Comparison of ENCODE assay signal across 27 cellular contexts in genomic region chr17:74863420-74864296, GRCh38. TPM values are rescaled to one million over a fixed set of nuclear protein-coding genes. Genes with fewer than 3 reads are reported as not detected.
DNase-seq lines count a peak whose midpoint lies in the region; ATAC-seq, FAIRE-seq and TF ChIP-seq lines count a peak whose summit lies in the region.
"Had no signal": no experiment of that assay in that cellular context is flagged by ENCODE, and none has a peak within 500 bp of the region (broad histone marks: within the 10 kb centered on the region; RNA-seq: fewer than 3 reads in every experiment).

No MANE protein-coding gene starts in this region.

- BruUV-seq in HepG2 (replicated peaks; lab: Mats Ljungman, UMichigan): TSS peak; percentile 51

- no peak overlapping the region for H3K9ac ChIP-seq in HepG2 (ENCODE audit: insufficient read depth, low read depth, low read length)

- H3K4me1 ChIP-seq in HepG2 (ENCODE audit: insufficient read depth, low read length) (peaks cover 45% of the 10 kb centered on the region), right lobe of liver (peaks cover 0 to 7% (median 2%) of the 10 kb centered on the region in 4 donors)

- no peak for TF ChIP-seq EP300 in HepG2 (IDR thresholded peaks at IDR 0.05; ENCODE audit: low read depth in 2 of 2, low read length in 2 of 2)
- TF ChIP-seq EP300 in HepG2 (CRISPR knock-in tag; IDR thresholded peaks at IDR 0.05; ENCODE audit: borderline replicate concordance): no peak

- no peak overlapping the region for H3K4me3 ChIP-seq in HepG2 (replicated peaks in 1 of 3; ENCODE audit: insufficient read depth in 1 of 3, low read depth in 2 of 3, low read length in 3 of 3)
- H3K4me3 ChIP-seq in right lobe of liver: no peak overlapping the region

- H3K4me2 ChIP-seq in HepG2 (ENCODE audit: low read depth, low read length): no peak overlapping the region

- TF ChIP-seq CTCF in HepG2 (CRISPR knock-in tag; IDR thresholded peaks at IDR 0.05) (no peak), right lobe of liver (IDR thresholded peaks at IDR 0.05) (no peak), D721Med (IDR thresholded peaks at IDR 0.05; ENCODE audit: insufficient read depth, missing control alignments) (no peak)

- H3K9me3 ChIP-seq in HepG2 (ENCODE audit: low read length) (no peaks in the 10 kb centered on the region), right lobe of liver (no peaks in the 10 kb centered on the region)

- DNase-seq in HepG2 (ENCODE audit: low spot score): no peak
- no peak for DNase-seq in right lobe of liver
- DNase-seq in HTR-8/SVneo (ENCODE audit: insufficient read length, low spot score): no peak
- peak; percentile 50 for DNase-seq in cerebellar cortex (ENCODE audit: low spot score)
- DNase-seq in COLO668 (lab: John Stamatoyannopoulos, UW; ENCODE audit: unreplicated experiment): no peak
- DNase-seq in GM19239 (ENCODE audit: insufficient read length, low spot score): no peak
- no peak for DNase-seq in NCI-H2196 treated with DMSO at 0.1 percent for 48 hours (lab: John Stamatoyannopoulos, UW; ENCODE audit: unreplicated experiment)
- no peak for DNase-seq in D721Med (ENCODE audit: insufficient read length, low spot score)
- DNase-seq: 8988T, AML-193, KBM-7, MM.1S, NCI-H1092, NCI-H1436 treated with DMSO at 0.1 percent for 48 hours, NCI-H2029 treated with DMSO at 0.1 percent for 48 hours, NCI-H345, NCI-H524, NCI-H774, Right ventricle myocardium superior had no signal

- intact Hi-C loops in HepG2 (cut with micrococcal nuclease; ENCODE audit: unreplicated experiment) (loop anchor here (2.0 to 10.0 kb wide), 3 partner anchors 21 to 209 kb away; no protein-coding TSS in a partner anchor), right lobe of liver (cut with DNase I) (loop anchor here (5.0 to 10.0 kb wide), 3 partner anchors 76 to 209 kb away; partner anchors contain the start of gene NHERF1 (in 1 of the 2))

- H4K20me1 ChIP-seq in HepG2 (ENCODE audit: insufficient read depth, low read length): no peaks in the 10 kb centered on the region

- no peak for ATAC-seq in HepG2
- ATAC-seq in right lobe of liver: no peak

- TF ChIP-seq POLR2A in HepG2 (IDR thresholded peaks at IDR 0.05; ENCODE audit: insufficient read depth in 1 of 2, low read depth in 2 of 2, low read length in 2 of 2): no peak
- TF ChIP-seq POLR2A in right lobe of liver (IDR thresholded peaks at IDR 0.05): no peak

- in situ Hi-C loops in HepG2 (cut with HindIII; ENCODE audit: extremely low pct_ligation_motif_present, low pct_unique_long_range_greater_than_20kb): loop anchor here (5.0 kb wide), 1 partner anchor 71 kb away; no protein-coding TSS in a partner anchor

- no peak overlapping the region for H2AFZ ChIP-seq in HepG2 (ENCODE audit: low read length)

- CTCF ChIA-PET in HepG2 (lab: Yijun Ruan, JAX; ENCODE audit: low intra/inter-chr PET ratio, low total read pairs): interaction anchor here (1.7 to 2.6 kb wide), 5 partner anchors 21 to 119 kb away, joined by 5 to 30 read pairs (median 8); no protein-coding TSS in a partner anchor

- no peak for FAIRE-seq in HepG2 (lab: Jason Lieb, UNC)
- FAIRE-seq in HTR-8/SVneo (lab: Jason Lieb, UNC): peak; percentile 69
- no peak for FAIRE-seq in GM19239 (lab: Jason Lieb, UNC)
- no peak for FAIRE-seq in D721Med (lab: Jason Lieb, UNC)
- FAIRE-seq: GM18507, H1, RCC 7860 had no signal

- POLR2A ChIA-PET in HepG2 (lab: Yijun Ruan, JAX): interaction anchor here (1.1 to 3.9 kb wide), 3 partner anchors 8 to 127 kb away, joined by 5 to 55 read pairs (median 7); partner anchors contain the start of genes FDXR and RAB37

- TF ChIP-seq RAD21 in HepG2 (CRISPR knock-in tag; IDR thresholded peaks at IDR 0.05): no peak

- no peaks in the 10 kb centered on the region for H3K79me2 ChIP-seq in HepG2 (ENCODE audit: insufficient read depth, low read length)

- H3K27me3 ChIP-seq in HepG2 (ENCODE audit: control insufficient read depth in 1 of 2, insufficient read depth in 2 of 2, low read length in 2 of 2) (peaks cover 7 to 23% of the 10 kb centered on the region in 2 experiments; a peak in 4 of 5 replicates), right lobe of liver (peaks cover 4 to 17% of the 10 kb centered on the region in 2 donors)

- H3K27ac ChIP-seq in HepG2 (ENCODE audit: extremely low read length, insufficient read depth, low read length) (no peak overlapping the region), right lobe of liver (no peak overlapping the region)

- 89% methylated on average over 22 of the region's 25 CpGs for WGBS in HepG2 (ENCODE audit: low lambda C conversion rate)
- WGBS in right lobe of liver (ENCODE audit: insufficient coverage, low coverage, low lambda C conversion rate, missing lambda C conversion rate): 84% methylated on average over 4 of the region's 25 CpGs

- H3K36me3 ChIP-seq in HepG2 (replicated peaks in 1 of 2; ENCODE audit: control insufficient read depth in 1 of 2, insufficient read depth in 2 of 2, low read length in 2 of 2): peaks cover 3 to 4% of the 10 kb centered on the region in 2 experiments; a peak in 3 of 5 replicates
- H3K36me3 ChIP-seq in right lobe of liver: no peaks in the 10 kb centered on the region

RNA-seq across cellular contexts. Expression of gene GRIN2C, which starts 4.0 kb away (rescaled TPM):
- total RNA-seq in HepG2 (2016; rRNA removed; fragmentation: Illumina TruSeq; extraction: Trizol) (0.11 TPM in 1 of 2 replicates, not detected in the other), right lobe of liver (under 1 TPM in 2 of 6 experiments, not detected in 4; 0.10 to 0.13 TPM)
- total RNA-seq in HepG2 (2016; cell fraction: cytosol; rRNA removed; fragmentation: Illumina TruSeq; extraction: Trizol; ENCODE audit: low read depth): not detected in 2 replicates
- 0.15 TPM in 1 of 2 replicates, not detected in the other for total RNA-seq in HepG2 (2016; cell fraction: insoluble cytoplasmic fraction; rRNA removed; fragmentation: Illumina TruSeq; extraction: Trizol)
- not detected in 2 replicates for total RNA-seq in HepG2 (2016; cell fraction: membrane; rRNA removed; fragmentation: Illumina TruSeq; extraction: Trizol)
- total RNA-seq in HepG2 (2016; cell fraction: nucleus; rRNA removed; fragmentation: Illumina TruSeq; extraction: Trizol): 0.28 and 0.44 TPM in 2 replicates
- polyA plus RNA-seq in HepG2 (2011; rRNA removed): 0.03 and 0.07 TPM in 2 replicates
- polyA plus RNA-seq in HepG2 (2011; cell fraction: cytosol; rRNA removed): 0.01 TPM in 2 replicates
- polyA plus RNA-seq in HepG2 (2011; cell fraction: nucleus; rRNA removed): 0.17 and 0.29 TPM in 2 replicates
- polyA plus RNA-seq in HepG2 (2012): 0.03 and 0.08 TPM in 2 replicates
- polyA plus RNA-seq in HepG2 (2016; cell fraction: cytosol; fragmentation: Illumina TruSeq; extraction: Trizol; ENCODE audit: low read depth): not detected in 2 replicates
- not detected in 2 replicates for polyA plus RNA-seq in HepG2 (2016; cell fraction: insoluble cytoplasmic fraction; fragmentation: Illumina TruSeq; extraction: Trizol; ENCODE audit: low read depth)
- polyA plus RNA-seq in HepG2 (2016; cell fraction: membrane; fragmentation: Illumina TruSeq; extraction: Trizol; ENCODE audit: low read depth): not detected in 2 replicates
- 0.15 and 0.44 TPM in 2 replicates for polyA plus RNA-seq in HepG2 (2016; cell fraction: nucleus; fragmentation: Illumina TruSeq; extraction: Trizol; ENCODE audit: insufficient read depth, low read depth)
- polyA minus RNA-seq in HepG2 (2011; rRNA and poly(A)+ RNA removed; ENCODE audit: low replicate concordance): 0.14 TPM in 1 of 2 replicates, not detected in the other
- polyA minus RNA-seq in HepG2 (2011; cell fraction: cytosol; rRNA and poly(A)+ RNA removed): not detected in 2 replicates
- polyA minus RNA-seq in HepG2 (2011; cell fraction: nucleus; rRNA and poly(A)+ RNA removed): 0.52 TPM in 1 of 2 replicates, not detected in the other
- total RNA-seq: SK-MEL-5 had no signal
- polyA plus RNA-seq: AG04450, CD14-positive monocyte had no signal

RNA-seq across cellular contexts. Expression of gene FDXR, which starts 9.1 kb away (rescaled TPM):
- total RNA-seq in HepG2 (2016; rRNA removed; fragmentation: Illumina TruSeq; extraction: Trizol): 99.0 and 116 TPM in 2 replicates
- total RNA-seq in HepG2 (2016; cell fraction: cytosol; rRNA removed; fragmentation: Illumina TruSeq; extraction: Trizol; ENCODE audit: low read depth): 17.2 and 18.6 TPM in 2 replicates
- total RNA-seq in HepG2 (2016; cell fraction: insoluble cytoplasmic fraction; rRNA removed; fragmentation: Illumina TruSeq; extraction: Trizol): 96.0 and 122 TPM in 2 replicates
- total RNA-seq in HepG2 (2016; cell fraction: membrane; rRNA removed; fragmentation: Illumina TruSeq; extraction: Trizol): 33.1 and 34.8 TPM in 2 replicates
- total RNA-seq in HepG2 (2016; cell fraction: nucleus; rRNA removed; fragmentation: Illumina TruSeq; extraction: Trizol): 59.6 and 66.9 TPM in 2 replicates
- 23.4 and 27.7 TPM in 2 replicates for polyA plus RNA-seq in HepG2 (2011; rRNA removed)
- polyA plus RNA-seq in HepG2 (2011; cell fraction: cytosol; rRNA removed): 25.9 and 36.5 TPM in 2 replicates
- polyA plus RNA-seq in HepG2 (2011; cell fraction: nucleus; rRNA removed): 50.2 and 50.3 TPM in 2 replicates
- polyA plus RNA-seq in HepG2 (2012): 12.3 and 15.3 TPM in 2 replicates
- polyA plus RNA-seq in HepG2 (2016; cell fraction: cytosol; fragmentation: Illumina TruSeq; extraction: Trizol; ENCODE audit: low read depth): 13.6 and 16.1 TPM in 2 replicates
- polyA plus RNA-seq in HepG2 (2016; cell fraction: insoluble cytoplasmic fraction; fragmentation: Illumina TruSeq; extraction: Trizol; ENCODE audit: low read depth): 83.4 and 93.7 TPM in 2 replicates
- polyA plus RNA-seq in HepG2 (2016; cell fraction: membrane; fragmentation: Illumina TruSeq; extraction: Trizol; ENCODE audit: low read depth): 21.8 and 25.0 TPM in 2 replicates
- 111 and 113 TPM in 2 replicates for polyA plus RNA-seq in HepG2 (2016; cell fraction: nucleus; fragmentation: Illumina TruSeq; extraction: Trizol; ENCODE audit: insufficient read depth, low read depth)
- 11.0 and 40.8 TPM in 2 replicates for polyA minus RNA-seq in HepG2 (2011; rRNA and poly(A)+ RNA removed; ENCODE audit: low replicate concordance)
- 14.0 and 15.4 TPM in 2 replicates for polyA minus RNA-seq in HepG2 (2011; cell fraction: cytosol; rRNA and poly(A)+ RNA removed)
- 10.0 and 10.6 TPM in 2 replicates for polyA minus RNA-seq in HepG2 (2011; cell fraction: nucleus; rRNA and poly(A)+ RNA removed)
- 10 to 100 TPM in 2 of 6 experiments, 1 to 10 TPM in 4; 7.7 to 18.7 (median 8.6) TPM for total RNA-seq in right lobe of liver

RNA-seq across cellular contexts. Expression of gene FADS6, which starts 29.8 kb away (rescaled TPM):
- total RNA-seq in HepG2 (2016; rRNA removed; fragmentation: Illumina TruSeq; extraction: Trizol): 0.11 TPM in 1 of 2 replicates, not detected in the other
- total RNA-seq in HepG2 (2016; cell fraction: cytosol; rRNA removed; fragmentation: Illumina TruSeq; extraction: Trizol; ENCODE audit: low read depth): 0.09 TPM in 1 of 2 replicates, not detected in the other
- 0.11 TPM in 1 of 2 replicates, not detected in the other for total RNA-seq in HepG2 (2016; cell fraction: insoluble cytoplasmic fraction; rRNA removed; fragmentation: Illumina TruSeq; extraction: Trizol)
- not detected in 2 replicates for total RNA-seq in HepG2 (2016; cell fraction: membrane; rRNA removed; fragmentation: Illumina TruSeq; extraction: Trizol)
- 0.28 TPM in 1 of 2 replicates, not detected in the other for total RNA-seq in HepG2 (2016; cell fraction: nucleus; rRNA removed; fragmentation: Illumina TruSeq; extraction: Trizol)
- polyA plus RNA-seq in HepG2 (2011; rRNA removed): 0.11 and 0.20 TPM in 2 replicates
- 0.14 and 0.15 TPM in 2 replicates for polyA plus RNA-seq in HepG2 (2011; cell fraction: cytosol; rRNA removed)
- 0.47 and 1.1 TPM in 2 replicates for polyA plus RNA-seq in HepG2 (2011; cell fraction: nucleus; rRNA removed)
- polyA plus RNA-seq in HepG2 (2012): not detected in 2 replicates
- polyA plus RNA-seq in HepG2 (2016; cell fraction: cytosol; fragmentation: Illumina TruSeq; extraction: Trizol; ENCODE audit: low read depth): 0.18 TPM in 1 of 2 replicates, not detected in the other
- 0.10 TPM in 1 of 2 replicates, not detected in the other for polyA plus RNA-seq in HepG2 (2016; cell fraction: insoluble cytoplasmic fraction; fragmentation: Illumina TruSeq; extraction: Trizol; ENCODE audit: low read depth)
- polyA plus RNA-seq in HepG2 (2016; cell fraction: membrane; fragmentation: Illumina TruSeq; extraction: Trizol; ENCODE audit: low read depth): not detected in 2 replicates
- not detected in 2 replicates for polyA plus RNA-seq in HepG2 (2016; cell fraction: nucleus; fragmentation: Illumina TruSeq; extraction: Trizol; ENCODE audit: insufficient read depth, low read depth)
- 0.32 TPM in 1 of 2 replicates, not detected in the other for polyA minus RNA-seq in HepG2 (2011; rRNA and poly(A)+ RNA removed; ENCODE audit: low replicate concordance)
- not detected in 2 replicates for polyA minus RNA-seq in HepG2 (2011; cell fraction: cytosol; rRNA and poly(A)+ RNA removed)
- not detected in 2 replicates for polyA minus RNA-seq in HepG2 (2011; cell fraction: nucleus; rRNA and poly(A)+ RNA removed)
- total RNA-seq in right lobe of liver: 1 to 10 TPM; 2.1 to 6.1 (median 3.7) TPM
- total RNA-seq: OCI-LY7; Right ventricle myocardium superior; SK-MEL-5; T-helper 1 cell treated with Interleukin-12 subunit alpha and Interleukin-12 subunit beta and Interleukin-4 antibody, amounts not matched to agents 30 ng/mL and 1 ng/mL, for 36 hours had no signal
- polyA plus RNA-seq: AG04450, CD14-positive monocyte had no signal

RNA-seq across cellular contexts. Expression of gene USH1G, which starts 59.4 kb away (rescaled TPM):
- 0.04 TPM in 1 of 2 replicates, not detected in the other for total RNA-seq in HepG2 (2016; rRNA removed; fragmentation: Illumina TruSeq; extraction: Trizol)
- not detected in 2 replicates for total RNA-seq in HepG2 (2016; cell fraction: cytosol; rRNA removed; fragmentation: Illumina TruSeq; extraction: Trizol; ENCODE audit: low read depth)
- not detected in 2 replicates for total RNA-seq in HepG2 (2016; cell fraction: insoluble cytoplasmic fraction; rRNA removed; fragmentation: Illumina TruSeq; extraction: Trizol)
- not detected in 2 replicates for total RNA-seq in HepG2 (2016; cell fraction: membrane; rRNA removed; fragmentation: Illumina TruSeq; extraction: Trizol)
- not detected in 2 replicates for total RNA-seq in HepG2 (2016; cell fraction: nucleus; rRNA removed; fragmentation: Illumina TruSeq; extraction: Trizol)
- polyA plus RNA-seq in HepG2 (2011; rRNA removed): not detected in 2 replicates
- 0.01 TPM in 1 of 2 replicates, not detected in the other for polyA plus RNA-seq in HepG2 (2011; cell fraction: cytosol; rRNA removed)
- 0.03 and 0.08 TPM in 2 replicates for polyA plus RNA-seq in HepG2 (2011; cell fraction: nucleus; rRNA removed)
- polyA plus RNA-seq in HepG2 (2012): not detected in 2 replicates
- not detected in 2 replicates for polyA plus RNA-seq in HepG2 (2016; cell fraction: cytosol; fragmentation: Illumina TruSeq; extraction: Trizol; ENCODE audit: low read depth)
- not detected in 2 replicates for polyA plus RNA-seq in HepG2 (2016; cell fraction: insoluble cytoplasmic fraction; fragmentation: Illumina TruSeq; extraction: Trizol; ENCODE audit: low read depth)
- polyA plus RNA-seq in HepG2 (2016; cell fraction: membrane; fragmentation: Illumina TruSeq; extraction: Trizol; ENCODE audit: low read depth): not detected in 2 replicates
- not detected in 2 replicates for polyA plus RNA-seq in HepG2 (2016; cell fraction: nucleus; fragmentation: Illumina TruSeq; extraction: Trizol; ENCODE audit: insufficient read depth, low read depth)
- polyA minus RNA-seq in HepG2 (2011; rRNA and poly(A)+ RNA removed; ENCODE audit: low replicate concordance): 0.05 TPM in 1 of 2 replicates, not detected in the other
- not detected in 2 replicates for polyA minus RNA-seq in HepG2 (2011; cell fraction: cytosol; rRNA and poly(A)+ RNA removed)
- 0.12 and 0.13 TPM in 2 replicates for polyA minus RNA-seq in HepG2 (2011; cell fraction: nucleus; rRNA and poly(A)+ RNA removed)
- total RNA-seq in right lobe of liver: not detected
- total RNA-seq: OCI-LY7; Right ventricle myocardium superior; SK-MEL-5; T-helper 1 cell treated with Interleukin-12 subunit alpha and Interleukin-12 subunit beta and Interleukin-4 antibody, amounts not matched to agents 30 ng/mL and 1 ng/mL, for 36 hours had no signal
- polyA plus RNA-seq: AG04450, CD14-positive monocyte had no signal
